ENCODE assay signal across 17 cellular contexts in genomic region chr9:31323726-31324444, GRCh38.
DNase-seq lines count a peak whose midpoint lies in the region; ATAC-seq and TF ChIP-seq lines count a peak whose summit lies in the region.
"Had no signal": no experiment of that assay in that cellular context is flagged by ENCODE, and none has a peak within 500 bp of the region (broad histone marks: within the 10 kb centered on the region; RNA-seq: fewer than 3 reads in every experiment).

No MANE protein-coding gene starts in this region.

- no peaks in the 10 kb centered on the region for H3K9me3 Mint-ChIP-seq in activated CD4-positive, alpha-beta T cell treated with anti-CD3 and anti-CD28 coated beads, Interleukin-2, amount 10 ng/mL, durations not matched to agents 24 days and 14 days
- no peaks in the 10 kb centered on the region for H3K9me3 Mint-ChIP-seq in activated T-helper 17 cell treated with anti-CD3 and anti-CD28 coated beads, Interleukin-2, amount 50 U/mL, for 72 hours

- DNase-seq in activated CD4-positive, alpha-beta T cell treated with anti-CD3 and anti-CD28 coated beads, Interleukin-2, amount 10 ng/mL, durations not matched to agents 24 days and 14 days, result peak; percentile 57
- DNase-seq in activated CD4-positive, alpha-beta T cell treated with anti-CD3 and anti-CD28 coated beads for 1 hour, result no peak
- DNase-seq in spleen (no peak), omental fat pad (ENCODE audit: low spot score) (no peak), BE2C (no peak), NCI-H82 treated with DMSO at 0.1 percent for 48 hours (lab: John Stamatoyannopoulos, UW; ENCODE audit: unreplicated experiment) (no peak)
- DNase-seq: activated CD4-positive, CD25-positive, alpha-beta regulatory T cell; anterior cingulate cortex; NCI-H446 treated with DMSO at 0.1 percent for 48 hours; SHP77 treated with DMSO at 0.1 percent for 48 hours; stimulated activated CD4-positive, alpha-beta T cell treated with anti-CD3 and anti-CD28 coated beads, Interleukin-4, amount 100 ng/mL, for 4 hours; substantia nigra had no signal

- no peaks in the 10 kb centered on the region for H3K27me3 Mint-ChIP-seq in activated CD4-positive, alpha-beta T cell treated with anti-CD3 and anti-CD28 coated beads, Interleukin-2, amount 10 ng/mL, durations not matched to agents 24 days and 14 days
- no peaks in the 10 kb centered on the region for H3K27me3 Mint-ChIP-seq in activated T-helper 17 cell treated with anti-CD3 and anti-CD28 coated beads, Interleukin-2, amount 50 U/mL, for 72 hours

- peaks cover 4 to 18% (median 15%) of the 10 kb centered on the region in 6 donors for H3K4me1 ChIP-seq in spleen
- no peaks in the 10 kb centered on the region for H3K4me1 ChIP-seq in BE2C
- H3K4me1 ChIP-seq: HAP-1 had no signal

- H3K9me3 ChIP-seq in spleen, result no peaks in the 10 kb centered on the region
- no peaks in the 10 kb centered on the region for H3K9me3 ChIP-seq in BE2C
- H3K9me3 ChIP-seq: HAP-1 had no signal

- 53 to 59% (median 54%) methylated on average over 2 of the region's 2 CpGs for WGBS in spleen, 5 donors

- intact Hi-C loops in activated CD4-positive, alpha-beta T cell treated with anti-CD3 and anti-CD28 coated beads, Interleukin-2, amount 10 ng/mL, durations not matched to agents 24 days and 14 days (cut with micrococcal nuclease), result no loop called here
- intact Hi-C loops in spleen (cut with DNase I; ENCODE audit: low total_unique reads), result no loop called here

- ATAC-seq in HG03108 (IDR thresholded peaks at IDR 0.05; ENCODE audit: unreplicated experiment) (peak; percentile 57), omental fat pad (ENCODE audit: low FRiP score) (no peak)
- ATAC-seq in activated T-helper 17 cell treated with anti-CD3 and anti-CD28 coated beads, Interleukin-2, amount 50 U/mL, for 72 hours (replicated peaks), result peak; percentile 66

- H3K27me3 ChIP-seq in spleen (replicated peaks in 1 of 7) (no peaks in the 10 kb centered on the region), BE2C (no peaks in the 10 kb centered on the region)

- no peak overlapping the region for H3K4me3 ChIP-seq in spleen
- no peak overlapping the region for H3K4me3 ChIP-seq in BE2C (ENCODE audit: low read depth, low read length)
- H3K4me3 ChIP-seq: HAP-1, lung had no signal

- H3K27ac Mint-ChIP-seq in activated CD4-positive, alpha-beta T cell treated with anti-CD3 and anti-CD28 coated beads, Interleukin-2, amount 10 ng/mL, durations not matched to agents 24 days and 14 days, result peak overlapping the region; percentile 39
- peak overlapping the region; percentile 92 for H3K27ac Mint-ChIP-seq in activated T-helper 17 cell treated with anti-CD3 and anti-CD28 coated beads, Interleukin-2, amount 50 U/mL, for 72 hours
- H3K27ac Mint-ChIP-seq: progenitor cell of endocrine pancreas had no signal

- no peaks in the 10 kb centered on the region for H3K36me3 ChIP-seq in spleen
- H3K36me3 ChIP-seq in BE2C, result no peaks in the 10 kb centered on the region
- H3K36me3 ChIP-seq: HAP-1 had no signal

- TF ChIP-seq POLR2A in spleen (IDR thresholded peaks at IDR 0.05), result no peak

- peaks cover 7% of the 10 kb centered on the region for H3K4me1 Mint-ChIP-seq in activated CD4-positive, alpha-beta T cell treated with anti-CD3 and anti-CD28 coated beads, Interleukin-2, amount 10 ng/mL, durations not matched to agents 24 days and 14 days
- peaks cover 14% of the 10 kb centered on the region for H3K4me1 Mint-ChIP-seq in activated T-helper 17 cell treated with anti-CD3 and anti-CD28 coated beads, Interleukin-2, amount 50 U/mL, for 72 hours

- peak overlapping the region in 6 of 8 donors; percentile 23 to 66 (median 38) for H3K27ac ChIP-seq in spleen

- TF ChIP-seq CTCF in spleen (IDR thresholded peaks at IDR 0.05 in 8 of 11, conservative IDR thresholded peaks at IDR 0.05 in 3 of 11) (no peak), omental fat pad (IDR thresholded peaks at IDR 0.05) (no peak), BE2C (IDR thresholded peaks at IDR 0.05; ENCODE audit: low read depth, low read length) (no peak)

- H3K4me3 Mint-ChIP-seq in activated CD4-positive, alpha-beta T cell treated with anti-CD3 and anti-CD28 coated beads, Interleukin-2, amount 10 ng/mL, durations not matched to agents 24 days and 14 days, result peak overlapping the region; percentile 34
- H3K4me3 Mint-ChIP-seq in activated T-helper 17 cell treated with anti-CD3 and anti-CD28 coated beads, Interleukin-2, amount 50 U/mL, for 72 hours, result peak overlapping the region; percentile 41

- H3K36me3 Mint-ChIP-seq in activated CD4-positive, alpha-beta T cell treated with anti-CD3 and anti-CD28 coated beads, Interleukin-2, amount 10 ng/mL, durations not matched to agents 24 days and 14 days (ENCODE audit: low read depth), result no peaks in the 10 kb centered on the region
- H3K36me3 Mint-ChIP-seq in activated T-helper 17 cell treated with anti-CD3 and anti-CD28 coated beads, Interleukin-2, amount 50 U/mL, for 72 hours (ENCODE audit: low read depth), result no peaks in the 10 kb centered on the region
